In the genomic region with DNA sequence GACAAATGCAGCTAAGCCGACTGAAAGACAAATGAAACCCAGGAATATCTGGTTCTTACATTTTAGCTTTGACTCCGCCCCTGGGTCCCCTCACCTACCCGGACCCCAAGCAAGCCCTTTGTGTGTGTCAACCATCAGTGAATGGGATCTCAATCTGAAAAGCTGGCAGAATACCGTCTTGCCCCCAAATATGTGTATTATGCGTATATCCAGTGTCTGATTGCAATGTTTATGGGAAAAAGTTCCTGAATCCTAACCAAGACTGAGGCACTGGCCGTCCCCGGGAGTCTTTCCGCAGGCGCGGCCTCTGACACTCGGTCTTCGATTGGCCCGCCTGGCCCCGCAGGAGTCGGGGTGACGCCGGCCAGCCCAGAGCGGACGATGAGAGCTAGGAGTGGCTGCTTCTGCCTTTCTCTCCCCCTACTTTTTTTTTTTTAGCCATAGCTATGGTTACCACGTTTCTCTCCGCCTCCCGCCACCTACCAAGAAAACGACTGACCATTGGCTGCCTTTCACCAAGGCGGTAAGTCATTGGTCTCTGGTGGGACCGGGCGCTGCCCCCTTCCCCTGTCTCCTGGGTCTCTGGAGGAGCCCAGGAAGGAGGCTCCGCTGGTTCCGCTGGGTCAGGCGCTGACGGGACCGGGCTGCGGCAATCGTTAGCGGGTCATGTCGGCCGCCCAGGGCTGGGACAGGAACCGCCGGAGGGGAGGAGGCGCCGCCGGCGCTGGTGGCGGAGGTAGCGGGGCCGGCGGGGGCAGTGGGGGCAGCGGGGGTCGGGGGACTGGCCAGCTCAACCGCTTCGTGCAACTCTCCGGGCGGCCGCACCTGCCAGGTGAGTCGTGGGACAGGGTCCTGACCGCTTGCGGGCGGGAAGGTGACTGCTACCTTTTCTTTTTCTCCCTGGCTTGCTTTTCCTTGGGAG, we compare ENCODE assay signal across 1 cellular context.
A peak's percentile ranks its signal among the peaks of the same experiment; 100 is the strongest.
TF ChIP-seq lines count a peak whose summit lies in the region.

KLHDC10 (plus strand) TSS at position 557 of the 922 bp plus-strand sequence; CDS start at position 667, 110 bp downstream.

TF ChIP-seq in K562, 482 proteins besides CTCF, POLR2A, EP300 and RAD21 (continued from another document and continues in another):
- peak; percentile 69 for TF ChIP-seq MYNN (IDR thresholded peaks at IDR 0.05)
- TF ChIP-seq MYNN (CRISPR knock-in tag; IDR thresholded peaks at IDR 0.05) = no peak
- peak; percentile 98 for TF ChIP-seq MXI1 (IDR thresholded peaks at IDR 0.05; ENCODE audit: low read depth, low read length)
- TF ChIP-seq GTF2A2 (tag; IDR thresholded peaks at IDR 0.05) = no peak
- TF ChIP-seq CEBPZ (IDR thresholded peaks at IDR 0.05; ENCODE audit: borderline replicate concordance, low read depth, low read length) = peak; percentile 73; the same call in 1 of the 2 replicates
- TF ChIP-seq HIVEP1 (CRISPR knock-in tag; IDR thresholded peaks at IDR 0.05) = no peak
- no peak for TF ChIP-seq ZNF124 (CRISPR knock-in tag; IDR thresholded peaks at IDR 0.05)
- peak; percentile 85 for TF ChIP-seq POLR2B (IDR thresholded peaks at IDR 0.05; ENCODE audit: low read depth, partially characterized antibody)
- TF ChIP-seq NRF1 (conservative IDR thresholded peaks at IDR 0.05 in 1 of 2, IDR thresholded peaks at IDR 0.05 in 1 of 2) = peak; percentile 83 to 85
- TF ChIP-seq ZNF695 (CRISPR knock-in tag; IDR thresholded peaks at IDR 0.05) = no peak
- peak; percentile 80 for TF ChIP-seq POLR2AphosphoS5 (IDR thresholded peaks at IDR 0.05; ENCODE audit: control insufficient read depth, insufficient read depth, low read depth, low read length)
- TF ChIP-seq, protein P1, sequence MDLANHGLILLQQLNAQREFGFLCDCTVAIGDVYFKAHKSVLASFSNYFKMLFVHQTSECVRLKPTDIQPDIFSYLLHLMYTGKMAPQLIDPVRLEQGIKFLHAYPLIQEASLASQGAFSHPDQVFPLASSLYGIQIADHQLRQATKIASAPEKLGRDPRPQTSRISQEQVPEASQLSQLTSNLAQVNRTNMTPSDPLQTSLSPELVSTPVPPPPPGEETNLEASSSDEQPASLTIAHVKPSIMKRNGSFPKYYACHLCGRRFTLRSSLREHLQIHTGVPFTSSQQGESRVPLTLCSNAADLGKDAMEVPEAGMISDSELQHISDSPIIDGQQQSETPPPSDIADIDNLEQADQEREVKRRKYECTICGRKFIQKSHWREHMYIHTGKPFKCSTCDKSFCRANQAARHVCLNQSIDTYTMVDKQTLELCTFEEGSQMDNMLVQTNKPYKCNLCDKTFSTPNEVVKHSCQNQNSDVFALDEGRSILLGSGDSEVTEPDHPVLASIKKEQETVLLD (IDR thresholded peaks at IDR 0.05) = peak; percentile 30; the same call in 1 of the 2 replicates
- TF ChIP-seq ZNF511 (CRISPR knock-in tag; IDR thresholded peaks at IDR 0.05) = peak; percentile 78
- TF ChIP-seq RBM15 (IDR thresholded peaks at IDR 0.05; ENCODE audit: insufficient read depth, low read length) = no peak
- TF ChIP-seq BRD4 (IDR thresholded peaks at IDR 0.05) = no peak
- peak; percentile 4; the same call in 1 of the 2 replicates for TF ChIP-seq ELF4 (CRISPR knock-in tag; IDR thresholded peaks at IDR 0.05)
- TF ChIP-seq STAT6 (CRISPR knock-in tag; IDR thresholded peaks at IDR 0.05) = peak; percentile 79; the same call in 1 of the 2 replicates
- peak; percentile 22; the same call in 1 of the 2 replicates for TF ChIP-seq FOXJ2 (tag; IDR thresholded peaks at IDR 0.05)
- TF ChIP-seq, protein P2, sequence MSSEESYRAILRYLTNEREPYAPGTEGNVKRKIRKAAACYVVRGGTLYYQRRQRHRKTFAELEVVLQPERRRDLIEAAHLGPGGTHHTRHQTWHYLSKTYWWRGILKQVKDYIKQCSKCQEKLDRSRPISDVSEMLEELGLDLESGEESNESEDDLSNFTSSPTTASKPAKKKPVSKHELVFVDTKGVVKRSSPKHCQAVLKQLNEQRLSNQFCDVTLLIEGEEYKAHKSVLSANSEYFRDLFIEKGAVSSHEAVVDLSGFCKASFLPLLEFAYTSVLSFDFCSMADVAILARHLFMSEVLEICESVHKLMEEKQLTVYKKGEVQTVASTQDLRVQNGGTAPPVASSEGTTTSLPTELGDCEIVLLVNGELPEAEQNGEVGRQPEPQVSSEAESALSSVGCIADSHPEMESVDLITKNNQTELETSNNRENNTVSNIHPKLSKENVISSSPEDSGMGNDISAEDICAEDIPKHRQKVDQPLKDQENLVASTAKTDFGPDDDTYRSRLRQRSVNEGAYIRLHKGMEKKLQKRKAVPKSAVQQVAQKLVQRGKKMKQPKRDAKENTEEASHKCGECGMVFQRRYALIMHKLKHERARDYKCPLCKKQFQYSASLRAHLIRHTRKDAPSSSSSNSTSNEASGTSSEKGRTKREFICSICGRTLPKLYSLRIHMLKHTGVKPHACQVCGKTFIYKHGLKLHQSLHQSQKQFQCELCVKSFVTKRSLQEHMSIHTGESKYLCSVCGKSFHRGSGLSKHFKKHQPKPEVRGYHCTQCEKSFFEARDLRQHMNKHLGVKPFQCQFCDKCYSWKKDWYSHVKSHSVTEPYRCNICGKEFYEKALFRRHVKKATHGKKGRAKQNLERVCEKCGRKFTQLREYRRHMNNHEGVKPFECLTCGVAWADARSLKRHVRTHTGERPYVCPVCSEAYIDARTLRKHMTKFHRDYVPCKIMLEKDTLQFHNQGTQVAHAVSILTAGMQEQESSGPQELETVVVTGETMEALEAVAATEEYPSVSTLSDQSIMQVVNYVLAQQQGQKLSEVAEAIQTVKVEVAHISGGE (CRISPR knock-in tag; IDR thresholded peaks at IDR 0.05) = peak in 1 of 3 experiments; percentile 92; a peak in 2 of 6 replicates
- TF ChIP-seq, protein P3, sequence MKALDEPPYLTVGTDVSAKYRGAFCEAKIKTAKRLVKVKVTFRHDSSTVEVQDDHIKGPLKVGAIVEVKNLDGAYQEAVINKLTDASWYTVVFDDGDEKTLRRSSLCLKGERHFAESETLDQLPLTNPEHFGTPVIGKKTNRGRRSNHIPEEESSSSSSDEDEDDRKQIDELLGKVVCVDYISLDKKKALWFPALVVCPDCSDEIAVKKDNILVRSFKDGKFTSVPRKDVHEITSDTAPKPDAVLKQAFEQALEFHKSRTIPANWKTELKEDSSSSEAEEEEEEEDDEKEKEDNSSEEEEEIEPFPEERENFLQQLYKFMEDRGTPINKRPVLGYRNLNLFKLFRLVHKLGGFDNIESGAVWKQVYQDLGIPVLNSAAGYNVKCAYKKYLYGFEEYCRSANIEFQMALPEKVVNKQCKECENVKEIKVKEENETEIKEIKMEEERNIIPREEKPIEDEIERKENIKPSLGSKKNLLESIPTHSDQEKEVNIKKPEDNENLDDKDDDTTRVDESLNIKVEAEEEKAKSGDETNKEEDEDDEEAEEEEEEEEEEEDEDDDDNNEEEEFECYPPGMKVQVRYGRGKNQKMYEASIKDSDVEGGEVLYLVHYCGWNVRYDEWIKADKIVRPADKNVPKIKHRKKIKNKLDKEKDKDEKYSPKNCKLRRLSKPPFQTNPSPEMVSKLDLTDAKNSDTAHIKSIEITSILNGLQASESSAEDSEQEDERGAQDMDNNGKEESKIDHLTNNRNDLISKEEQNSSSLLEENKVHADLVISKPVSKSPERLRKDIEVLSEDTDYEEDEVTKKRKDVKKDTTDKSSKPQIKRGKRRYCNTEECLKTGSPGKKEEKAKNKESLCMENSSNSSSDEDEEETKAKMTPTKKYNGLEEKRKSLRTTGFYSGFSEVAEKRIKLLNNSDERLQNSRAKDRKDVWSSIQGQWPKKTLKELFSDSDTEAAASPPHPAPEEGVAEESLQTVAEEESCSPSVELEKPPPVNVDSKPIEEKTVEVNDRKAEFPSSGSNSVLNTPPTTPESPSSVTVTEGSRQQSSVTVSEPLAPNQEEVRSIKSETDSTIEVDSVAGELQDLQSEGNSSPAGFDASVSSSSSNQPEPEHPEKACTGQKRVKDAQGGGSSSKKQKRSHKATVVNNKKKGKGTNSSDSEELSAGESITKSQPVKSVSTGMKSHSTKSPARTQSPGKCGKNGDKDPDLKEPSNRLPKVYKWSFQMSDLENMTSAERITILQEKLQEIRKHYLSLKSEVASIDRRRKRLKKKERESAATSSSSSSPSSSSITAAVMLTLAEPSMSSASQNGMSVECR (CRISPR knock-in tag; IDR thresholded peaks at IDR 0.05) = peak; percentile 90
- 0 out of 2 replicates have a peak, but pooled peaks have one; percentile 37 for TF ChIP-seq KLF6 (CRISPR knock-in tag; IDR thresholded peaks at IDR 0.05; ENCODE audit: borderline replicate concordance)
- TF ChIP-seq ZNF175 (CRISPR knock-in tag; IDR thresholded peaks at IDR 0.05; ENCODE audit: low read depth) = no peak
- TF ChIP-seq MEF2A (IDR thresholded peaks at IDR 0.05; ENCODE audit: control insufficient read depth, low read depth, low read length) = no peak
- peak; percentile 100 for TF ChIP-seq ZBTB17 (CRISPR knock-in tag; IDR thresholded peaks at IDR 0.05)
- no peak for TF ChIP-seq TCF7L2 (IDR thresholded peaks at IDR 0.05; ENCODE audit: low read depth, low read length)
- TF ChIP-seq MEIS2 (IDR thresholded peaks at IDR 0.05; ENCODE audit: partially characterized antibody) = no peak
- TF ChIP-seq ZNF780A (CRISPR knock-in tag; IDR thresholded peaks at IDR 0.05) = no peak
- TF ChIP-seq DNMT1 (IDR thresholded peaks at IDR 0.05) = 0 out of 2 replicates have a peak, but pooled peaks have one; percentile 40
- TF ChIP-seq TRIM28 (IDR thresholded peaks at IDR 0.05) = peak; percentile 81; the same call in 1 of the 2 replicates
- peak in 1 of 2 experiments; percentile 64; a peak in 2 of 4 replicates for TF ChIP-seq TBL1XR1 (IDR thresholded peaks at IDR 0.05; ENCODE audit: low read length in 2 of 2)
- no peak for TF ChIP-seq TCFL5 (CRISPR knock-in tag; conservative IDR thresholded peaks at IDR 0.05)
- no peak for TF ChIP-seq WHSC1 (IDR thresholded peaks at IDR 0.05; ENCODE audit: low read length)
- TF ChIP-seq AFF1 (IDR thresholded peaks at IDR 0.05; ENCODE audit: low read depth in 1 of 2, partially characterized antibody in 2 of 2) = peak in 1 of 2 experiments; percentile 88
- peak; percentile 17 for TF ChIP-seq KAT2B (IDR thresholded peaks at IDR 0.05; ENCODE audit: low read depth, low read length)
